In the genomic region with DNA sequence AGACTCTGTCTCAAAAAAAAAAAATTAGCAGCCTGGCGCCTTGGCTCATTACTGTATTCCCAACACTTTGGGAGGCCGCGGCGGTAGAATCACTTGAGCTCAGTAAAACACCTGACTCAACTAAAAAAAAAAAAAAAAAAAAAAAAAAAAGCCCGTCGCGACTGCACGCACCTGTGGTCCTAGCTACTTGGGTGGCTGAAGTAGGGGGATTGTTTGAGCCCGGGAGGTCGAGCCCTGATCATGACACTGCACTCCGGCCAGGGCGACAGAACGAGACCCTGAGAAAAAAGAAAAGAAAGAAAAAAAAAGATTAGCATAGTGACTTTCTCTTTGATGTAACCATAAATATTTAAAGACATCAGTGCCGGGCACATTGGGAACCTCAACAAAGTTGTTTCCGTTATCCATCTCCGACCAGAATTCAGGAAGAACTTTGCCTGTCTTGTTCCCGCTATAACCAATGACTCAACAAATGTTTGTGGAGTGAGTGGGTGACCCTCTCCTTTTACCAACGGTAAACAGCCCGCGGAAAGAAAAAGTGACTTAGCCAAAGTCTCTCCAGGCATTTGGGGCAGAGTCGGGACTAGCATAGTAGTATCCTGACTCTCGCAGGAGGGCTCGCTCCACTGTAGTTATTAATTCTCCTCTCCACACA, we compare ENCODE assay signal across 8 cellular contexts. TPM values are rescaled to one million over a fixed set of nuclear protein-coding genes. Genes with fewer than 3 reads are reported as not detected.
DNase-seq lines count a peak whose midpoint lies in the region; ATAC-seq and TF ChIP-seq lines count a peak whose summit lies in the region.

No MANE protein-coding gene starts in this region.

- TSS peak; percentile 96 for BruUV-seq in PC-3 (replicated peaks; lab: Mats Ljungman, UMichigan)

- H3K4me2 ChIP-seq in PC-3 (ENCODE audit: low read length), result peak overlapping the region; percentile 86

- H3K9me3 ChIP-seq in PC-3 (ENCODE audit: low read length), result no peaks in the 10 kb centered on the region

- TF ChIP-seq CTCF in PC-3 (conservative IDR thresholded peaks at IDR 0.05; ENCODE audit: low read depth, low read length), result no peak

- ATAC-seq in HG02798 (IDR thresholded peaks at IDR 0.05; ENCODE audit: poor library complexity, unreplicated experiment) (peak; percentile 55), PC-3 (peak; percentile 84)

- peaks cover 44% of the 10 kb centered on the region for H3K79me2 ChIP-seq in PC-3 (ENCODE audit: low read length)

- H3K4me3 Mint-ChIP-seq in immature natural killer cell, result peak overlapping the region; percentile 98 to 100 (median 99)

- intact Hi-C loops in PC-3 (cut with micrococcal nuclease), result loop anchor here (2.0 to 5.0 kb wide), 2 partner anchors 37 to 193 kb away; a partner anchor contains a TSS

- peaks cover 12% of the 10 kb centered on the region for H4K20me1 ChIP-seq in PC-3 (ENCODE audit: low read length)

- no peaks in the 10 kb centered on the region for H3F3A ChIP-seq in PC-3 (ENCODE audit: low read length, unreplicated experiment)

- CTCF ChIA-PET in PC-3 (lab: Charles Lee), result no interaction called here

- peak overlapping the region; percentile 92 for H3K9ac ChIP-seq in PC-3 (ENCODE audit: low read length)

- peak overlapping the region; percentile 98 for H3K4me3 ChIP-seq in PC-3 (ENCODE audit: low read length)

- H3K36me3 Mint-ChIP-seq in immature natural killer cell, result peaks cover 0 to 1% (median 1%) of the 10 kb centered on the region in 3 donors

- H2AFZ ChIP-seq in PC-3 (ENCODE audit: low read length), result peak overlapping the region; percentile 83

- no peaks in the 10 kb centered on the region for H3K9me3 Mint-ChIP-seq in immature natural killer cell

- peak overlapping the region; percentile 95 to 99 (median 98) for H3K27ac Mint-ChIP-seq in immature natural killer cell

- no peaks in the 10 kb centered on the region; the same call in none of the 2 replicates for H3K36me3 ChIP-seq in PC-3 (ENCODE audit: low read depth, low read length)

- H3K9me2 ChIP-seq in PC-3 (replicated peaks; ENCODE audit: low read length), result no peaks in the 10 kb centered on the region

- no peaks in the 10 kb centered on the region for H3K27me3 ChIP-seq in PC-3 (ENCODE audit: low read length)

- H3K4me1 Mint-ChIP-seq in immature natural killer cell, result peaks cover 41 to 44% of the 10 kb centered on the region in 2 donors

- H3K4me1 ChIP-seq in PC-3 (ENCODE audit: insufficient read depth, low read length), result peaks cover 7% of the 10 kb centered on the region

- DNase-seq in SHP77 treated with DMSO at 0.1 percent for 48 hours (lab: John Stamatoyannopoulos, UW), result peak; percentile 8
- no peak for DNase-seq in SHP77 (lab: John Stamatoyannopoulos, UW)
- DNase-seq in PC-3, result peak; percentile 77
- DNase-seq in astrocyte of the hippocampus (ENCODE audit: low read depth, low spot score), result peak; percentile 30
- DNase-seq in immature natural killer cell, result no peak
- DNase-seq in stimulated activated CD4-positive, alpha-beta T cell treated with anti-CD3 and anti-CD28 coated beads, Interleukin-4, amount 100 ng/mL, for 24 hours, result peak; percentile 8
- DNase-seq in GF-D8 (lab: John Stamatoyannopoulos, UW), result no peak

- peak overlapping the region; percentile 85 for H3K27ac ChIP-seq in PC-3 (ENCODE audit: low read length)

- peaks cover 11 to 13% (median 12%) of the 10 kb centered on the region in 3 donors for H3K27me3 Mint-ChIP-seq in immature natural killer cell (ENCODE audit: low read depth in 3 of 3)

- POLR2A ChIA-PET in PC-3 (lab: Charles Lee; ENCODE audit: unreplicated experiment), result interaction anchor here (0.5 to 0.6 kb wide), 2 partner anchors 183 to 238 kb away, joined by 3 to 4 read pairs; no protein-coding TSS in a partner anchor

RNA-seq across cellular contexts. Expression of a gene that starts 0.6 kb away (rescaled TPM):
- total RNA-seq in PC-3 (2014; rRNA removed), result 4.4 and 11.6 TPM in 2 replicates
- 10 to 100 TPM; 33.4 to 45.3 (median 40.1) TPM for polyA plus RNA-seq in immature natural killer cell

RNA-seq across cellular contexts. Expression of a gene that starts 36.9 kb away (rescaled TPM):
- total RNA-seq in PC-3 (2014; rRNA removed), result 63.8 and 65.1 TPM in 2 replicates
- 100 to 1,000 TPM in 1 of 3 donors, 10 to 100 TPM in 2; 56.5 to 106 (median 72.7) TPM for polyA plus RNA-seq in immature natural killer cell

Comparison
In these comparisons a context has a peak if more than half of its experiments do, and no peak if none do; other contexts are left out.
1. DNase-seq: peak in SHP77 treated with DMSO at 0.1 percent for 48 hours (single experiment), PC-3 (single experiment), astrocyte of the hippocampus (single experiment) and stimulated activated CD4-positive, alpha-beta T cell treated with anti-CD3 and anti-CD28 coated beads, Interleukin-4, amount 100 ng/mL, for 24 hours (single experiment); none in SHP77 (0 of 2), immature natural killer cell (0 of 3) and GF-D8 (single experiment).